ENCODE assay signal across 8 cellular contexts in genomic region chr4:173370130-173370476, GRCh38. TPM values are rescaled to one million over a fixed set of nuclear protein-coding genes. Genes with fewer than 3 reads are reported as not detected.
DNase-seq lines count a peak whose midpoint lies in the region; ATAC-seq and TF ChIP-seq lines count a peak whose summit lies in the region.

No MANE protein-coding gene starts in this region.

- no peaks in the 10 kb centered on the region for H3K36me3 Mint-ChIP-seq in activated T-cell treated with anti-CD3 and anti-CD28 coated beads, Interleukin-2, amount 50 U/mL, for 4 hours (ENCODE audit: insufficient read depth)

- H3K27me3 ChIP-seq in foreskin keratinocyte (no peaks in the 10 kb centered on the region), psoas muscle (ENCODE audit: insufficient read depth in 3 of 3, low read length in 2 of 3) (no peaks in the 10 kb centered on the region)

- DNase-seq in activated T-cell treated with anti-CD3 and anti-CD28 coated beads for 48 hours (ENCODE audit: low read depth): peak; percentile 42
- DNase-seq in activated T-cell treated with anti-CD3 and anti-CD28 coated beads, Interleukin-2, amount 50 U/mL, for 48 hours: no peak
- DNase-seq in HuH-7.5 (ENCODE audit: low spot score): peak; percentile 6
- peak; percentile 51 for DNase-seq in activated T-cell treated with anti-CD3 and anti-CD28 coated beads, Interleukin-2, amount 50 U/mL, for 4 hours
- no peak for DNase-seq in foreskin keratinocyte
- DNase-seq in psoas muscle: peak; percentile 66 to 81
- DNase-seq in cerebellar nuclear complex (lab: John Stamatoyannopoulos, UW): no peak
- no peak for DNase-seq in HEK293T (ENCODE audit: extremely low spot score)

- TF ChIP-seq CTCF in foreskin keratinocyte (conservative IDR thresholded peaks at IDR 0.05) (no peak), psoas muscle (IDR thresholded peaks at IDR 0.05) (no peak)

- H3K4me3 ChIP-seq in psoas muscle: peak overlapping the region; percentile 84

- H3K27me3 Mint-ChIP-seq in activated T-cell treated with anti-CD3 and anti-CD28 coated beads, Interleukin-2, amount 50 U/mL, for 4 hours (ENCODE audit: low read depth): peaks cover 12% of the 10 kb centered on the region

- H3K4me3 Mint-ChIP-seq in activated T-cell treated with anti-CD3 and anti-CD28 coated beads, Interleukin-2, amount 50 U/mL, for 4 hours: peak overlapping the region; percentile 99

- peak; percentile 10 to 18 for ATAC-seq in activated T-cell treated with anti-CD3 and anti-CD28 coated beads, Interleukin-2, amount 50 U/mL, for 4 hours
- ATAC-seq in foreskin keratinocyte (peak; percentile 4), psoas muscle (peak; percentile 19 to 49 (median 35))

- H3K9me3 Mint-ChIP-seq in activated T-cell treated with anti-CD3 and anti-CD28 coated beads, Interleukin-2, amount 50 U/mL, for 4 hours: no peaks in the 10 kb centered on the region

- H3K9me3 ChIP-seq in psoas muscle: no peaks in the 10 kb centered on the region

- peaks cover 41% of the 10 kb centered on the region for H3K4me1 Mint-ChIP-seq in activated T-cell treated with anti-CD3 and anti-CD28 coated beads, Interleukin-2, amount 50 U/mL, for 4 hours (ENCODE audit: low read depth)

- POLR2A ChIA-PET in HEK293T (lab: Yijun Ruan, JAX): interaction anchor here (0.6 to 13.1 kb wide), 19 partner anchors 8 to 92 kb away, joined by 3 to 317 read pairs (median 5); partner anchors contain the start of gene HMGB2

- H3K4me1 ChIP-seq in foreskin keratinocyte (peaks cover 14% of the 10 kb centered on the region), psoas muscle (peaks cover 16% of the 10 kb centered on the region)

- H3K27ac ChIP-seq in foreskin keratinocyte (peak overlapping the region; percentile 77), psoas muscle (peak overlapping the region; percentile 92)

- intact Hi-C loops in psoas muscle (cut with DNase I): loop anchor here (1.0 to 2.0 kb wide), 2 partner anchors 35 to 36 kb away; partner anchors contain the start of gene HMGB2 (in 2 of the 2)

- CTCF ChIA-PET in HEK293T (lab: Yijun Ruan, JAX): interaction anchor here (0.7 to 1.3 kb wide), 2 partner anchors 9 to 30 kb away, joined by 3 to 5 read pairs; no protein-coding TSS in a partner anchor

- H3K36me3 ChIP-seq in psoas muscle (ENCODE audit: insufficient read depth in 1 of 2, low read depth in 1 of 2): no peaks in the 10 kb centered on the region

- 0 to 1% (median 1%) methylated on average over 14 of the region's 14 CpGs for WGBS in psoas muscle, 3 donors

TF ChIP-seq in HEK293T, 16 proteins besides CTCF, POLR2A, EP300 and RAD21:
- no peak for TF ChIP-seq L3MBTL2 (conservative IDR thresholded peaks at IDR 0.05)
- TF ChIP-seq SUZ12 (IDR thresholded peaks at IDR 0.05): no peak
- TF ChIP-seq FOXK2 (IDR thresholded peaks at IDR 0.05): no peak
- no peak for TF ChIP-seq FOXA1 (IDR thresholded peaks at IDR 0.05)

RNA-seq across cellular contexts. Expression of gene SAP30, which starts 0.7 kb away (rescaled TPM):
- 10 to 100 TPM in 2 of 3 donors, 1 to 10 TPM in 1; 6.9 to 11.0 (median 10.7) TPM for total RNA-seq in activated T-cell treated with anti-CD3 and anti-CD28 coated beads, Interleukin-2, amount 50 U/mL, for 4 hours
- 13.9 and 18.6 TPM in 2 replicates for total RNA-seq in foreskin keratinocyte
- polyA plus RNA-seq in foreskin keratinocyte: 15.7 and 20.3 TPM in 2 replicates
- 1 to 10 TPM; 3.5 to 8.4 (median 6.4) TPM for total RNA-seq in psoas muscle
- polyA plus RNA-seq in psoas muscle: 10 to 100 TPM in 1 of 3 donors, 1 to 10 TPM in 2; 5.2 to 10.7 (median 7.7) TPM

RNA-seq across cellular contexts. Expression of gene SCRG1, which starts 28.8 kb away (rescaled TPM):
- not detected for total RNA-seq in activated T-cell treated with anti-CD3 and anti-CD28 coated beads, Interleukin-2, amount 50 U/mL, for 4 hours
- total RNA-seq in foreskin keratinocyte: not detected in 2 replicates
- polyA plus RNA-seq in foreskin keratinocyte: not detected in 2 replicates
- total RNA-seq in psoas muscle: under 1 TPM in 1 of 4 donors, not detected in 3; 0.19 TPM
- under 1 TPM in 2 of 3 donors, not detected in 1; 0.01 to 0.03 TPM for polyA plus RNA-seq in psoas muscle

RNA-seq across cellular contexts. Expression of gene HMGB2, which starts 35.9 kb away (rescaled TPM):
- 10 to 100 TPM; 46.4 to 59.0 (median 53.7) TPM for total RNA-seq in activated T-cell treated with anti-CD3 and anti-CD28 coated beads, Interleukin-2, amount 50 U/mL, for 4 hours
- total RNA-seq in foreskin keratinocyte (112 and 151 TPM in 2 replicates), psoas muscle (10 to 100 TPM; 14.9 to 27.2 (median 19.6) TPM)
- polyA plus RNA-seq in foreskin keratinocyte (109 and 158 TPM in 2 replicates), psoas muscle (10 to 100 TPM; 12.3 to 30.2 (median 27.4) TPM)

Comparison
In these comparisons a context has a peak if more than half of its experiments do, and no peak if none do; other contexts are left out.
1. DNase-seq: peak in activated T-cell treated with anti-CD3 and anti-CD28 coated beads for 48 hours (single experiment), HuH-7.5 (single experiment), activated T-cell treated with anti-CD3 and anti-CD28 coated beads, Interleukin-2, amount 50 U/mL, for 4 hours (single experiment) and psoas muscle (2 of 2); none in activated T-cell treated with anti-CD3 and anti-CD28 coated beads, Interleukin-2, amount 50 U/mL, for 48 hours (0 of 2), foreskin keratinocyte (0 of 2), cerebellar nuclear complex (0 of 2) and HEK293T (single experiment).
2. Peak in every context shown above with its lines, with median percentiles within 50 percentile points of each other: ATAC-seq.